8 cellular contexts compared by ENCODE assay signal in the genomic region with DNA sequence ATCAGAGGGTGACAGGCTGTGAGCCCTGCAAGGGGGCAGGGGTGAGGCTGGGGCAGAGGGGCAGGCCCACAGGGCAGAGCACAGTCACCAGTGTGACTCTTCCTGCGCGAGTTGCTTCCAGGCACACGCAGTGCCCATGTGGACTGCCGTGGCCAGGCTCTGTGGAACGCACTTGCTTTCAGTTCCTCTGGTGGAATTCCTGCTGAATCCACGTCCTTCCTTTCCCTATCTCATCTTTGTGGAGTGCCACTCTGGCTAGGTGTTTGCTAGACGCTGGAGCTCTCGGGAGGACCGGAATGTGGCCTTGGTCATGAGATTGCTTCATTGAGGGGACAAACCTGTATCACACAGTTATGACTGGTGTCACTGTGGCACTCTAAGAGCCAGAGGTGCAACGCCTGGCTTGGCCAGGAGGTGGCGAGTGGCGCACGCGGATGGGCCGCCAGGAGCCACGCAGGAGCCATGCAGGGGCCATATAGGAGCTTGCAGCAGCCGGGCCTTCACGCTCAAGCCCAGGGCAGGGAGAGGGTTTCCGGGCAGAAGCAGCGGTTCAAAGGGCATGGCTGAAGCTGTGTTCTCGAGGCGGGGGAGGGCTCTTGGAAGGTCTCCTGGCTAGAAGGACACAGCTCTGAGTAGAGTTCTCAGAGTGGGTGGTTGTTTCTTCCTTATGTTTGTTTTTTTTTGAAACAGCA.
DNase-seq lines count a peak whose midpoint lies in the region; ATAC-seq lines count a peak whose summit lies in the region.

No MANE protein-coding gene starts in this region.

- H3K27ac ChIP-seq in layer of hippocampus (ENCODE audit: low read depth, low read length) = peak overlapping the region; percentile 10

- H3K27me3 ChIP-seq in layer of hippocampus (ENCODE audit: control insufficient read depth, insufficient read depth, low read length) = no peaks in the 10 kb centered on the region

- DNase-seq in 8988T = peak; percentile 52
- peak; percentile 46 for DNase-seq in GM19238 (ENCODE audit: insufficient read length, low spot score)
- DNase-seq in NCI-H2196 (lab: John Stamatoyannopoulos, UW; ENCODE audit: unreplicated experiment) = peak; percentile 71
- DNase-seq in activated CD4-positive, alpha-beta T cell treated with anti-CD3 and anti-CD28 coated beads for 24 hours (ENCODE audit: low read depth in 2 of 2) = peak; percentile 67 to 69
- DNase-seq in cerebellar cortex (ENCODE audit: low spot score) = peak; percentile 74
- peak; percentile 54 for DNase-seq in stimulated activated CD4-positive, alpha-beta T cell treated with anti-CD3 and anti-CD28 coated beads, Interleukin-2, amount 100 ng/mL, for 4 hours (ENCODE audit: low read depth)

- ATAC-seq in GM19467 (IDR thresholded peaks at IDR 0.05; ENCODE audit: unreplicated experiment) = no peak
